1 cellular context compared by ENCODE assay signal in the genomic region with DNA sequence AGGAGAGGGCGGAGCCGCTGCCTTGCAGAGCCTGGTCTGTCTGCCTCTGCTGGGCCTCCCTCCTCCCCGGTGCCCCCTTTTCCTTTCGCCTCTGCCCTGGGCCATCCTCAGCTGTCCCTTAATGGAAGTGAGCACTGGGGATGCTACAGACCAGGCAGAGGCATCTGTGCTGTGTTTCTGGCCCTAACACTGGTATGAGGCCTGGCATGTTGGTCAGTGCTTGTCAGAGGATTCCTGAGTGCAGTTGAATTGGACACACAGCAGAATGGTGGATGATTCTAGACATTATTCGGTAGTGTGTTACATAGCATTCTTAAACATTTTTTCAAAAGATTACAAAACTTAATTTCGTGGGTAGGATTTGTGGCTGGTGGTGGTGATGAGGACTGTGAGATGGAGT.
TF ChIP-seq lines count a peak whose summit lies in the region.

No MANE protein-coding gene starts in this region.

TF ChIP-seq in IMR-90, 13 proteins besides CTCF, POLR2A, EP300 and RAD21:
- no peak for TF ChIP-seq SMC3 (IDR thresholded peaks at IDR 0.05; ENCODE audit: low read depth, low read length)
- TF ChIP-seq RCOR1 (IDR thresholded peaks at IDR 0.05; ENCODE audit: insufficient replicate concordance, low read length) = no peak
- TF ChIP-seq CHD1 (IDR thresholded peaks at IDR 0.05; ENCODE audit: low read depth, low read length) = no peak
- no peak for TF ChIP-seq BHLHE40 (IDR thresholded peaks at IDR 0.05; ENCODE audit: low read depth, low read length)
- TF ChIP-seq NFE2L2 (IDR thresholded peaks at IDR 0.05; ENCODE audit: low read depth, low read length) = no peak
- TF ChIP-seq, protein P1, sequence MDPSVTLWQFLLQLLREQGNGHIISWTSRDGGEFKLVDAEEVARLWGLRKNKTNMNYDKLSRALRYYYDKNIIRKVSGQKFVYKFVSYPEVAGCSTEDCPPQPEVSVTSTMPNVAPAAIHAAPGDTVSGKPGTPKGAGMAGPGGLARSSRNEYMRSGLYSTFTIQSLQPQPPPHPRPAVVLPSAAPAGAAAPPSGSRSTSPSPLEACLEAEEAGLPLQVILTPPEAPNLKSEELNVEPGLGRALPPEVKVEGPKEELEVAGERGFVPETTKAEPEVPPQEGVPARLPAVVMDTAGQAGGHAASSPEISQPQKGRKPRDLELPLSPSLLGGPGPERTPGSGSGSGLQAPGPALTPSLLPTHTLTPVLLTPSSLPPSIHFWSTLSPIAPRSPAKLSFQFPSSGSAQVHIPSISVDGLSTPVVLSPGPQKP (IDR thresholded peaks at IDR 0.05; ENCODE audit: borderline replicate concordance, low read depth, low read length) = no peak
- TF ChIP-seq FOS (IDR thresholded peaks at IDR 0.05; ENCODE audit: low read depth, low read length) = no peak
- TF ChIP-seq, protein P2, sequence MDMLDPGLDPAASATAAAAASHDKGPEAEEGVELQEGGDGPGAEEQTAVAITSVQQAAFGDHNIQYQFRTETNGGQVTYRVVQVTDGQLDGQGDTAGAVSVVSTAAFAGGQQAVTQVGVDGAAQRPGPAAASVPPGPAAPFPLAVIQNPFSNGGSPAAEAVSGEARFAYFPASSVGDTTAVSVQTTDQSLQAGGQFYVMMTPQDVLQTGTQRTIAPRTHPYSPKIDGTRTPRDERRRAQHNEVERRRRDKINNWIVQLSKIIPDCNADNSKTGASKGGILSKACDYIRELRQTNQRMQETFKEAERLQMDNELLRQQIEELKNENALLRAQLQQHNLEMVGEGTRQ (IDR thresholded peaks at IDR 0.05; ENCODE audit: low read depth, low read length) = no peak
- TF ChIP-seq RFX5 (IDR thresholded peaks at IDR 0.05; ENCODE audit: low read depth, low read length) = no peak
- no peak for TF ChIP-seq CEBPB (IDR thresholded peaks at IDR 0.05; ENCODE audit: low read depth, low read length)
- no peak for TF ChIP-seq MAFK (IDR thresholded peaks at IDR 0.05; ENCODE audit: low read depth, low read length)
